ENCODE assay signal across 15 cellular contexts in the genomic region with DNA sequence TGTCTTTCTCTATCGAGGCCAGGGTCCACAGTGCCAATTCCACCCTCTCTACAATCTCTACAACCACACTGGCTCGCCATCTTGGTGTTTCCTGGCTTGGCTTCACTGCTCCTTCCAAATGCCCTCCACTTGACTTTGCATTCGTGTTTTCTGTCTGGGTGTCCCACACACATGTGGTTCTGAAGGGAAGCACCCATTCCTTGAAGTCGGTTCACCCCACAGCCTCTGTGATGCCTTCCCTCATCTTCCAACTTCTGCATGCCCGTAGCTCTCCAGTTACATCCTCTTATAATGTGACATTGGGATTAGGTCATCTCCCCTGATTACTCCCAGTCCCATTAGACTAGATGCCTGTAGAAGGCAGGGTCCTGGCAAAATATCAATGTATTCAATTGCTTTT. TPM values are rescaled to one million over a fixed set of nuclear protein-coding genes. Genes with fewer than 3 reads are reported as not detected.
"Had no signal": no experiment of that assay in that cellular context is flagged by ENCODE, and none has a peak within 500 bp of the region (broad histone marks: within the 10 kb centered on the region; RNA-seq: fewer than 3 reads in every experiment).

No MANE protein-coding gene starts in this region.

RNA-seq across cellular contexts. Expression of a gene that starts 10.8 kb away (rescaled TPM):
- total RNA-seq: activated CD8-positive, alpha-beta memory T cell treated with anti-CD3 and anti-CD28 coated beads for 36 hours; activated naive CD4-positive, alpha-beta T cell treated with anti-CD3 and anti-CD28 coated beads for 36 hours; bronchial epithelial cell; cerebellum; esophagus mucosa; gastrocnemius medialis; kidney; left lobe of liver; lung; mesothelial cell of epicardium; osteocyte; right atrium auricular region; suprapubic skin; transverse colon; uterus had no signal

RNA-seq across cellular contexts. Expression of a gene that starts 55.0 kb away (rescaled TPM):
- total RNA-seq: bronchial epithelial cell had no signal
